ENCODE assay signal across 9 cellular contexts in the genomic region with DNA sequence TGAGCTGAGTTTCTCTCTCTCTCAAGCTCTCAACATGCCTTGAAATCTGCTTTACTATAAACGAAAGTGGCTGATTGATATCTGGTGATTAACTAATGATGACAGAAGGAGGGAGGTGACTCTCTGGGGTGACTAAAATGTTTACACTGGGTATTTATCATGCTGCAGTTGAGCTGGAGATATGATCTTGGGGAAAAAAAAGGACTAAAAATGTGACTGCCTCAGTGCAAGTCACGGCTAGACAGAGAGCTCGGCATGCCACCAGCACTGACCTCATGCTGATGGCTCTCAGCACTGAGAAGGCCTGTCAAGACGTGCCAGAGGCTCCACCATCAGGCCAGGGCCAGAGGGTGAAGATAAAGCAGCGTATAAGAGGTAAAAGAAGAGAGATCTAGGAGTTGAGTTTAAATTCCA.
DNase-seq lines count a peak whose midpoint lies in the region; ATAC-seq and TF ChIP-seq lines count a peak whose summit lies in the region.
"Had no signal": no experiment of that assay in that cellular context is flagged by ENCODE, and none has a peak within 500 bp of the region (broad histone marks: within the 10 kb centered on the region; RNA-seq: fewer than 3 reads in every experiment).

No MANE protein-coding gene starts in this region.

- TF ChIP-seq CTCF in foreskin fibroblast (IDR thresholded peaks at IDR 0.05; ENCODE audit: low read depth, low read length) = peak; percentile 7

- H3K9me3 Mint-ChIP-seq in T-helper 2 cell treated with Interferon-gamma antibody and Interleukin-4, amounts not matched to agents 5 μg/mL and 100 μg/mL, for 36 hours = no peaks in the 10 kb centered on the region
- H3K9me3 Mint-ChIP-seq: dendritic cell treated with granulocyte-macrophage colony-stimulating factor and Interleukin-4, amounts not matched to agents 40 ng/mL and 50 ng/mL, for 4 days had no signal

- no peak overlapping the region for H3K4me3 Mint-ChIP-seq in T-helper 2 cell treated with Interferon-gamma antibody and Interleukin-4, amounts not matched to agents 5 μg/mL and 100 μg/mL, for 36 hours
- H3K4me3 Mint-ChIP-seq: dendritic cell treated with granulocyte-macrophage colony-stimulating factor and Interleukin-4, amounts not matched to agents 40 ng/mL and 50 ng/mL, for 4 days had no signal

- peaks cover 30% of the 10 kb centered on the region for H3K27me3 Mint-ChIP-seq in T-helper 2 cell treated with Interferon-gamma antibody and Interleukin-4, amounts not matched to agents 5 μg/mL and 100 μg/mL, for 36 hours (ENCODE audit: low read depth)

- no peak overlapping the region for H3K27ac Mint-ChIP-seq in T-helper 2 cell treated with Interferon-gamma antibody and Interleukin-4, amounts not matched to agents 5 μg/mL and 100 μg/mL, for 36 hours
- H3K27ac Mint-ChIP-seq: dendritic cell treated with granulocyte-macrophage colony-stimulating factor and Interleukin-4, amounts not matched to agents 40 ng/mL and 50 ng/mL, for 4 days had no signal

- no peaks in the 10 kb centered on the region for H3K36me3 Mint-ChIP-seq in T-helper 2 cell treated with Interferon-gamma antibody and Interleukin-4, amounts not matched to agents 5 μg/mL and 100 μg/mL, for 36 hours (ENCODE audit: low read depth)

- ATAC-seq in GM19351 (IDR thresholded peaks at IDR 0.05; ENCODE audit: unreplicated experiment) (peak; percentile 50), HG02623 (IDR thresholded peaks at IDR 0.05; ENCODE audit: unreplicated experiment) (no peak)

- H3K4me3 ChIP-seq in foreskin fibroblast (ENCODE audit: low read depth in 1 of 2, low read length in 2 of 2) = no peak overlapping the region

- DNase-seq in RKO (ENCODE audit: low spot score) = peak; percentile 63
- DNase-seq in foreskin fibroblast = peak; percentile 28 to 57
- peak; percentile 73 for DNase-seq in retina
- DNase-seq in NCI-H226 = no peak
- no peak for DNase-seq in T-helper 2 cell treated with Interferon-gamma antibody and Interleukin-4, amounts not matched to agents 5 μg/mL and 100 μg/mL, for 36 hours (ENCODE audit: low spot score)
- no peak for DNase-seq in GM19238 (ENCODE audit: insufficient read length, low spot score)

- H3K4me1 Mint-ChIP-seq in T-helper 2 cell treated with Interferon-gamma antibody and Interleukin-4, amounts not matched to agents 5 μg/mL and 100 μg/mL, for 36 hours (ENCODE audit: low read depth) = no peaks in the 10 kb centered on the region

Comparison
In these comparisons a context has a peak if more than half of its experiments do, and no peak if none do; other contexts are left out.
1. DNase-seq: peak in RKO (single experiment), foreskin fibroblast (2 of 2) and retina (single experiment); none in NCI-H226 (single experiment), T-helper 2 cell treated with Interferon-gamma antibody and Interleukin-4, amounts not matched to agents 5 μg/mL and 100 μg/mL, for 36 hours (single experiment) and GM19238 (single experiment).